Comparison of ENCODE assay signal across 9 cellular contexts in genomic region chr3:174862101-174862500, GRCh38. TPM values are rescaled to one million over a fixed set of nuclear protein-coding genes. Genes with fewer than 3 reads are reported as not detected.
A peak's percentile ranks its signal among the peaks of the same experiment; 100 is the strongest.
DNase-seq lines count a peak whose midpoint lies in the region; ATAC-seq and TF ChIP-seq lines count a peak whose summit lies in the region.
"Had no signal": no experiment of that assay in that cellular context is flagged by ENCODE, and none has a peak within 500 bp of the region (broad histone marks: within the 10 kb centered on the region; RNA-seq: fewer than 3 reads in every experiment).

No MANE protein-coding gene starts in this region.

- in situ Hi-C loops in Caki2 (cut with HindIII; ENCODE audit: low pct_unique_long_range_greater_than_20kb, low sequenced_read_pairs), result no loop called here

- H3K9ac ChIP-seq in SK-N-SH, result no peak overlapping the region

- H3K4me2 ChIP-seq in SK-N-SH, result no peak overlapping the region

- H3K27me3 ChIP-seq in SK-N-SH (ENCODE audit: insufficient read depth), result no peaks in the 10 kb centered on the region

- no peak overlapping the region for H2AFZ ChIP-seq in SK-N-SH (ENCODE audit: low read depth)

- no peaks in the 10 kb centered on the region for H3F3A ChIP-seq in SK-N-SH (replicated peaks; ENCODE audit: insufficient read depth)

- no peak overlapping the region for H3K27ac ChIP-seq in SK-N-SH (ENCODE audit: low read depth in 2 of 2, low read length in 1 of 2)

- peak overlapping the region; percentile 65 for H3K4me3 ChIP-seq in LNCaP clone FGC (ENCODE audit: low read depth, low read length)
- no peak overlapping the region for H3K4me3 ChIP-seq in SK-N-SH (ENCODE audit: low read depth in 2 of 2, low read length in 1 of 2)

- no peaks in the 10 kb centered on the region for H4K20me1 ChIP-seq in SK-N-SH (ENCODE audit: insufficient read depth)

- CTCF ChIA-PET in SK-N-SH (lab: Yijun Ruan, JAX), result interaction anchor here (0.9 to 1.4 kb wide), 3 partner anchors 9 to 61 kb away, joined by 3 to 4 read pairs (median 3); no protein-coding TSS in a partner anchor

- no peak for TF ChIP-seq EP300 in SK-N-SH (IDR thresholded peaks at IDR 0.05; ENCODE audit: borderline replicate concordance in 1 of 2, low read depth in 1 of 2, low read length in 1 of 2)

- peak; percentile 48 for TF ChIP-seq RAD21 in SK-N-SH (IDR thresholded peaks at IDR 0.05; ENCODE audit: low read length)

- WGBS in SK-N-SH (ENCODE audit: low lambda C conversion rate), result 63% methylated on average over 3 of the region's 3 CpGs

- no peaks in the 10 kb centered on the region for H3K9me3 ChIP-seq in SK-N-SH

- H3K4me1 ChIP-seq in SK-N-SH (ENCODE audit: control insufficient read depth in 1 of 2, insufficient read depth in 2 of 2, low read depth in 1 of 2, low read length in 1 of 2), result no peaks in the 10 kb centered on the region

- peak; percentile 87 for TF ChIP-seq CTCF in LNCaP clone FGC (IDR thresholded peaks at IDR 0.05; ENCODE audit: control insufficient read depth, extremely low read depth, insufficient read depth)
- TF ChIP-seq CTCF in SK-N-SH (IDR thresholded peaks at IDR 0.05), result no peak; the same call in 1 of the 2 replicates

- H3K36me3 ChIP-seq in SK-N-SH (replicated peaks in 1 of 2; ENCODE audit: control insufficient read depth in 1 of 2, insufficient read depth in 2 of 2, low read length in 1 of 2), result no peaks in the 10 kb centered on the region

- no peak for ATAC-seq in HG03432 (IDR thresholded peaks at IDR 0.05; ENCODE audit: unreplicated experiment)
- no peak for ATAC-seq in GM21526 (IDR thresholded peaks at IDR 0.05; ENCODE audit: low FRiP score, unreplicated experiment)
- no peak for ATAC-seq in HG03342 (IDR thresholded peaks at IDR 0.05; ENCODE audit: unreplicated experiment)
- ATAC-seq: Right ventricle myocardium inferior had no signal

- peak; percentile 59 for DNase-seq in Caki2 (ENCODE audit: low read depth)
- DNase-seq in LNCaP clone FGC (ENCODE audit: low read depth), result peak; percentile 91
- DNase-seq in SK-N-SH, result no peak
- peak; percentile 75 for DNase-seq in kidney tubule cell (ENCODE audit: low spot score)
- DNase-seq in NK-92 (lab: John Stamatoyannopoulos, UW; ENCODE audit: unreplicated experiment), result no peak

- POLR2A ChIA-PET in SK-N-SH (lab: Yijun Ruan, JAX), result no interaction called here

- H3K79me2 ChIP-seq in SK-N-SH (ENCODE audit: insufficient read depth), result no peaks in the 10 kb centered on the region

- no peaks in the 10 kb centered on the region for H3K9me2 ChIP-seq in SK-N-SH

TF ChIP-seq in SK-N-SH, 30 proteins besides CTCF, POLR2A, EP300 and RAD21:
- TF ChIP-seq NRF1 (IDR thresholded peaks at IDR 0.05; ENCODE audit: low read depth, low read length), result no peak
- TF ChIP-seq PBX3 (IDR thresholded peaks at IDR 0.05), result no peak
- TF ChIP-seq MAX (IDR thresholded peaks at IDR 0.05; ENCODE audit: low read depth), result no peak
- TF ChIP-seq RXRA (IDR thresholded peaks at IDR 0.05; ENCODE audit: borderline replicate concordance, low read depth), result no peak
- TF ChIP-seq SIN3A (IDR thresholded peaks at IDR 0.05; ENCODE audit: borderline replicate concordance, low read depth, low read length), result no peak
- no peak for TF ChIP-seq NFIC (IDR thresholded peaks at IDR 0.05; ENCODE audit: borderline replicate concordance)
- TF ChIP-seq SMC3 (IDR thresholded peaks at IDR 0.05; ENCODE audit: low read depth, low read length), result peak; percentile 29; the same call in 1 of the 2 replicates
TF ChIP-seq in SK-N-SH: peak in this region for 1.

RNA-seq across cellular contexts. Expression of gene NAALADL2, which starts 3.0 kb away (rescaled TPM):
- total RNA-seq in Caki2 (2014; rRNA removed; shearing (Covaris generic); ENCODE audit: low replicate concordance), result 1.3 and 11.7 TPM in 2 replicates
- polyA plus RNA-seq in SK-N-SH (2012; rRNA removed), result 0.97 and 1.2 TPM in 2 replicates
- 1.8 and 2.4 TPM in 2 replicates for polyA plus RNA-seq in SK-N-SH (2012; cell fraction: cytosol; rRNA removed)
- polyA plus RNA-seq in SK-N-SH (2012; cell fraction: nucleus; rRNA removed), result 0.20 and 3.1 TPM in 2 replicates

Comparison
In these comparisons a context has a peak if more than half of its experiments do, and no peak if none do; other contexts are left out.
1. DNase-seq: peak in Caki2 (single experiment), LNCaP clone FGC (single experiment) and kidney tubule cell (single experiment); none in SK-N-SH (single experiment) and NK-92 (single experiment).